ENCODE assay signal across 32 cellular contexts in the genomic region with DNA sequence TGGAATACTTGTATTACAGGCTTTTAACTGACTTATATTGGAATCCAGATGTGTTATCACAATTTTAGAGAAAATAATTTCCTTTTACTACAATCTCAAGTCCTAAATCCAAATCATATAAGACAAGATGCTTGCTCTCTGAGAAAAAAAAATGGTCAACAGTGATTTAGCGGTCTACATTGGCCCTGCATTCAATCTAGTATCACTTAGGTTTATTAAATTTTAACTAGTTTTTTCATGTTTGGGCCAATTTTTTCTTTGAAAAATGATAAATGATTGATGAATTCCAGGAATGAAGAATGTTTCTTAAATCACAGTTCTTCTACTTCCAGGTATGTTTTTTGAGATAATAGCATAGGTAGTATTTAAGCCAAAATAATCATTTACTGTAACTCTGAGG. TPM values are rescaled to one million over a fixed set of nuclear protein-coding genes. Genes with fewer than 3 reads are reported as not detected.
"Had no signal": no experiment of that assay in that cellular context is flagged by ENCODE, and none has a peak within 500 bp of the region (broad histone marks: within the 10 kb centered on the region; RNA-seq: fewer than 3 reads in every experiment).

No MANE protein-coding gene starts in this region.

- H3K4me1 ChIP-seq: esophagus muscularis mucosa, foreskin keratinocyte, parathyroid adenoma, suprapubic skin, upper lobe of right lung, uterus had no signal

- H3K9me3 ChIP-seq: esophagus muscularis mucosa, heart right ventricle, neutrophil, suprapubic skin, transverse colon, upper lobe of right lung, uterus had no signal

- DNase-seq: dermis blood vessel endothelial cell; effector memory CD4-positive, alpha-beta T cell; foreskin keratinocyte; glutamatergic neuron; heart right ventricle; hippocampal formation; left ventricle myocardium superior; natural killer cell; stimulated activated CD4-positive, alpha-beta T cell treated with anti-CD3 and anti-CD28 coated beads, Interleukin-12 subunit alpha, Interleukin-12 subunit beta, amount 100 ng/mL, for 4 hours; stimulated activated CD4-positive, alpha-beta T cell treated with anti-CD3 and anti-CD28 coated beads, Interleukin-1b, Interleukin-23, amount 100 ng/mL, for 48 hours; stimulated activated CD4-positive, alpha-beta T cell treated with anti-CD3 and anti-CD28 coated beads, Interleukin-4, amount 100 ng/mL, for 1 hour; stimulated activated CD8-positive, alpha-beta memory T cell treated with anti-CD3 and anti-CD28 coated beads, Interleukin-4, amount 100 ng/mL, for 48 hours; stimulated activated naive CD4-positive, alpha-beta T cell; stimulated activated naive CD8-positive, alpha-beta T cell treated with anti-CD3 and anti-CD28 coated beads, Interleukin-15, amount 100 ng/mL, for 72 hours; transverse colon; upper lobe of right lung; uterus had no signal

- FAIRE-seq: endothelial cell of umbilical vein, islet of Langerhans had no signal

- H3K27me3 ChIP-seq: esophagus muscularis mucosa, neutrophil, transverse colon, upper lobe of right lung had no signal

- H3K27ac ChIP-seq: coronary artery, esophagus muscularis mucosa, foreskin keratinocyte, heart right ventricle, neutrophil, parathyroid adenoma, suprapubic skin, transverse colon, upper lobe of right lung, uterus had no signal

- H3K4me3 ChIP-seq: coronary artery, esophagus muscularis mucosa, heart right ventricle, lung, smooth muscle cell, suprapubic skin, transverse colon, upper lobe of right lung, uterus had no signal

- ATAC-seq: foreskin keratinocyte; heart right ventricle; left ventricle myocardium superior; natural killer cell; sciatic nerve; stimulated activated naive CD8-positive, alpha-beta T cell treated with anti-CD3 and anti-CD28 coated beads, Interleukin-15, amount 100 ng/mL, for 72 hours; upper lobe of right lung had no signal

- H3K36me3 ChIP-seq: esophagus muscularis mucosa, heart right ventricle, neutrophil, suprapubic skin, transverse colon, upper lobe of right lung, uterus had no signal

RNA-seq across cellular contexts. Expression of gene FGG, which starts 2.8 kb away (rescaled TPM):
- total RNA-seq: dermis blood vessel endothelial cell, endothelial cell of umbilical vein, esophagus muscularis mucosa, fibroblast of lung, foreskin keratinocyte, left ventricle myocardium superior, mononuclear cell, natural killer cell, neural crest cell, sciatic nerve, smooth muscle cell, transverse colon had no signal
- polyA plus RNA-seq: endothelial cell of umbilical vein, fibroblast of lung, foreskin keratinocyte, heart right ventricle had no signal

RNA-seq across cellular contexts. Expression of gene FGA, which starts 24.7 kb away (rescaled TPM):
- total RNA-seq: dermis blood vessel endothelial cell, endothelial cell of umbilical vein, epithelial cell of proximal tubule, esophagus muscularis mucosa, fibroblast of lung, foreskin keratinocyte, left ventricle myocardium superior, mononuclear cell, natural killer cell, neural crest cell, omental fat pad, sciatic nerve, transverse colon had no signal
- polyA plus RNA-seq: endothelial cell of umbilical vein, fibroblast of lung, foreskin keratinocyte had no signal

RNA-seq across cellular contexts. Expression of gene FGB, which starts 52.4 kb away (rescaled TPM):
- total RNA-seq: dermis blood vessel endothelial cell, endothelial cell of umbilical vein, esophagus muscularis mucosa, fibroblast of lung, foreskin keratinocyte, left ventricle myocardium superior, mononuclear cell, natural killer cell, neural crest cell, omental fat pad, sciatic nerve, smooth muscle cell, transverse colon had no signal
- polyA plus RNA-seq: endothelial cell of umbilical vein, fibroblast of lung, foreskin keratinocyte, heart right ventricle had no signal
